In the genomic region with DNA sequence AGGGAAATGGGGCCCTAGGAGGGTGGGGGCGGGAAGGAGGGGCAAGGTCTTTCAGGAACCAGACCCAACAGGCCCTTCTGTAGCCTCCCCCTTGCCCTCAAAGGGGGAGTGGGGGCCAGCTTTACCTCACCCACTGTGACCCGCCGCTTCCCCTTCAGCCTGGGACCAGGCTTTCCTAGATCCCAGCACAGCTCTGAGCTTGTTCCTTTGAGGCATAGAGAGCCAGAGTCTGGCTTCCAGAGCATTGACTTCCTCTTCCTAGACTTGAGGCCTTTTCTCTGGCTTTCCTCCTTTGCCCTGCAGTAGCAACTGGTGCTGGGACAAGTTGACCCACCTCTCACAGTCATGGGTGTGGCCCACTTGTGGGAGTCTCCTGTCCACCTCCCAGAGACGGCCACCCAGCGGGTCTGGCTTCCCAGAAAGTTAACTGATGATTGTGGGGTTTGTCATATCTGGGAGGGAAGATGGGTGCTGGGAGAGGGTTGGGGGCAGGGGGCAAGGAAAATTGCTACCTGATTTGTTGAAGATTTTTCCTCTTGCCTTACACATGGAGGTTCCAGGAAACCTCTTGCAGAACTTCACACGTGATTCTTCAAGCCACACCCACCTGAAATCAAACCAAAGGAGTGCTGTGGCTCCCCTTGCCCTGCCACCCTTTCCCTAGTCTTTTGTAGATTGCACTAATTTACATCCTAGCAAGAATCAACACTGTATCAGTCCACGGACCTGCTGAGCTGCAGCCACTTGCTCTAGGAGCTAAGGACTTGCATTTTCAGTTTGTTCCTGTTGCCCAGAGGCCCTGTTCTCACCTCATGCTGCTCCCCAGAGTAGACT, we compare ENCODE assay signal across 23 cellular contexts. TPM values are rescaled to one million over a fixed set of nuclear protein-coding genes. Genes with fewer than 3 reads are reported as not detected.
DNase-seq lines count a peak whose midpoint lies in the region; ATAC-seq and TF ChIP-seq lines count a peak whose summit lies in the region.
"Had no signal": no experiment of that assay in that cellular context is flagged by ENCODE, and none has a peak within 500 bp of the region (broad histone marks: within the 10 kb centered on the region; RNA-seq: fewer than 3 reads in every experiment).

No MANE protein-coding gene starts in this region.

- H3K36me3 Mint-ChIP-seq in T-helper 1 cell treated with Interleukin-12 subunit alpha and Interleukin-12 subunit beta and Interleukin-4 antibody, amounts not matched to agents 30 μg/mL and 1 μg/mL, for 36 hours (ENCODE audit: low read depth) = peaks cover 6% of the 10 kb centered on the region
- peaks cover 6% of the 10 kb centered on the region for H3K36me3 Mint-ChIP-seq in neural progenitor cell

- CTCF ChIA-PET in RWPE1 (lab: Yijun Ruan, JAX) = interaction anchor here (0.6 to 0.9 kb wide), 2 partner anchors 11 to 188 kb away, joined by 3 read pairs; no protein-coding TSS in a partner anchor

- intact Hi-C loops in right lobe of liver (cut with DNase I) = no loop called here

- H3K4me1 ChIP-seq in neural progenitor cell (peaks cover 6% of the 10 kb centered on the region), right lobe of liver (peaks cover 0 to 5% (median 0%) of the 10 kb centered on the region in 4 donors)

- H3K9me3 ChIP-seq in neural progenitor cell (ENCODE audit: low read depth) (no peaks in the 10 kb centered on the region), right lobe of liver (no peaks in the 10 kb centered on the region)
- H3K9me3 ChIP-seq: tibial artery had no signal

- H3K36me3 ChIP-seq in neural progenitor cell (no peaks in the 10 kb centered on the region), right lobe of liver (peaks cover 0 to 26% (median 6%) of the 10 kb centered on the region in 4 donors)

- H3K27me3 ChIP-seq in neural progenitor cell (peaks cover under 1% of the 10 kb centered on the region), right lobe of liver (no peaks in the 10 kb centered on the region)
- H3K27me3 ChIP-seq: tibial artery had no signal

- H3K79me2 ChIP-seq in neural progenitor cell (ENCODE audit: low read depth) = peaks cover 3% of the 10 kb centered on the region

- H3F3A ChIP-seq in neural progenitor cell (ENCODE audit: low read depth) = peaks cover 26% of the 10 kb centered on the region

- H4K20me1 ChIP-seq in neural progenitor cell (ENCODE audit: low read depth) = peaks cover 2% of the 10 kb centered on the region

- H3K9ac ChIP-seq in neural progenitor cell = no peak overlapping the region

- no peaks in the 10 kb centered on the region for H3K9me3 Mint-ChIP-seq in T-helper 1 cell treated with Interleukin-12 subunit alpha and Interleukin-12 subunit beta and Interleukin-4 antibody, amounts not matched to agents 30 μg/mL and 1 μg/mL, for 36 hours
- H3K9me3 Mint-ChIP-seq in neural progenitor cell = no peaks in the 10 kb centered on the region
- H3K9me3 Mint-ChIP-seq: activated T-helper 2 cell treated with anti-CD3 and anti-CD28 coated beads, Interferon-gamma antibody, Interleukin-2, Interleukin-4, amounts not matched to agents 10 μg/mL and 5 μg/mL and 100 μg/mL, durations not matched to agents 14 hours and 24 hours and 36 hours; stimulated activated naive B cell treated with anti-CD40 and anti-IgM and Interleukin-4, amounts not matched to agents 10 μg/mL and 1 μg/mL and 100 μg/mL, for 72 hours had no signal

- no peak overlapping the region for H2AFZ ChIP-seq in neural progenitor cell (replicated peaks)

- H3K27ac Mint-ChIP-seq in T-helper 1 cell treated with Interleukin-12 subunit alpha and Interleukin-12 subunit beta and Interleukin-4 antibody, amounts not matched to agents 30 μg/mL and 1 μg/mL, for 36 hours = peak overlapping the region; percentile 45
- peak overlapping the region; percentile 53 for H3K27ac Mint-ChIP-seq in neural progenitor cell
- H3K27ac Mint-ChIP-seq: activated T-helper 2 cell treated with anti-CD3 and anti-CD28 coated beads, Interferon-gamma antibody, Interleukin-2, Interleukin-4, amounts not matched to agents 10 μg/mL and 5 μg/mL and 100 μg/mL, durations not matched to agents 14 hours and 24 hours and 36 hours had no signal

- no peak overlapping the region for H3K4me3 Mint-ChIP-seq in T-helper 1 cell treated with Interleukin-12 subunit alpha and Interleukin-12 subunit beta and Interleukin-4 antibody, amounts not matched to agents 30 μg/mL and 1 μg/mL, for 36 hours
- no peak overlapping the region for H3K4me3 Mint-ChIP-seq in neural progenitor cell
- H3K4me3 Mint-ChIP-seq: stimulated activated naive B cell treated with anti-CD40 and anti-IgM and Interleukin-4, amounts not matched to agents 10 μg/mL and 1 μg/mL and 100 μg/mL, for 72 hours had no signal

- H3K27ac ChIP-seq in RWPE1 (peak overlapping the region; percentile 39), neural progenitor cell (no peak overlapping the region), right lobe of liver (no peak overlapping the region)
- H3K27ac ChIP-seq: 22Rv1, tibial artery, VCaP had no signal

- POLR2A ChIA-PET in RWPE1 (lab: Yijun Ruan, JAX; ENCODE audit: low non-redundant PET) = no interaction called here

- H3K4me2 ChIP-seq in neural progenitor cell = no peak overlapping the region

- no peaks in the 10 kb centered on the region for H3K27me3 Mint-ChIP-seq in T-helper 1 cell treated with Interleukin-12 subunit alpha and Interleukin-12 subunit beta and Interleukin-4 antibody, amounts not matched to agents 30 μg/mL and 1 μg/mL, for 36 hours (ENCODE audit: low read depth)
- peaks cover 8% of the 10 kb centered on the region for H3K27me3 Mint-ChIP-seq in neural progenitor cell (ENCODE audit: insufficient read depth, low read depth)
- H3K27me3 Mint-ChIP-seq: stimulated activated naive B cell treated with anti-CD40 and anti-IgM and Interleukin-4, amounts not matched to agents 10 μg/mL and 1 μg/mL and 100 μg/mL, for 72 hours had no signal

- DNase-seq in T-helper 1 cell = no peak
- DNase-seq in RWPE1 (ENCODE audit: low spot score) = no peak
- DNase-seq in cerebellar cortex (ENCODE audit: low spot score) = peak; percentile 33
- DNase-seq in neural progenitor cell (ENCODE audit: low spot score) = no peak
- DNase-seq in dedifferentiated amniotic fluid mesenchymal stem cell (ENCODE audit: extremely low spot score) = no peak
- DNase-seq in right lobe of liver = no peak
- DNase-seq: AML-193; GDM1; H7; NCI-H1105; NCI-H2107; NCI-H510A; right cardiac atrium; stimulated activated naive B cell treated with anti-CD40 and anti-IgM and Interleukin-4, amounts not matched to agents 10 μg/mL and 1 μg/mL and 100 μg/mL, for 72 hours; SW 1271; tibial artery had no signal

- TF ChIP-seq CTCF in RWPE1 (conservative IDR thresholded peaks at IDR 0.05; ENCODE audit: low read depth) (no peak), neural progenitor cell (IDR thresholded peaks at IDR 0.05) (no peak), right lobe of liver (IDR thresholded peaks at IDR 0.05) (no peak)

- WGBS in right lobe of liver (ENCODE audit: insufficient coverage, low coverage, low lambda C conversion rate, missing lambda C conversion rate) = 70% methylated on average over 5 of the region's 7 CpGs

- peaks cover 16% of the 10 kb centered on the region for H3K4me1 Mint-ChIP-seq in T-helper 1 cell treated with Interleukin-12 subunit alpha and Interleukin-12 subunit beta and Interleukin-4 antibody, amounts not matched to agents 30 μg/mL and 1 μg/mL, for 36 hours (ENCODE audit: low read depth)
- H3K4me1 Mint-ChIP-seq in neural progenitor cell = peaks cover 14% of the 10 kb centered on the region

- ATAC-seq in GM19463 (IDR thresholded peaks at IDR 0.05; ENCODE audit: unreplicated experiment) (no peak), right lobe of liver (no peak)
- ATAC-seq: right cardiac atrium; Right ventricle myocardium inferior; stimulated activated naive B cell treated with anti-CD40 and anti-IgM and Interleukin-4, amounts not matched to agents 10 μg/mL and 1 μg/mL and 100 μg/mL, for 72 hours had no signal

- H3K4me3 ChIP-seq in neural progenitor cell (no peak overlapping the region), right lobe of liver (no peak overlapping the region)
- H3K4me3 ChIP-seq: lung, tibial artery had no signal

- no peak for TF ChIP-seq POLR2A in right lobe of liver (IDR thresholded peaks at IDR 0.05)

RNA-seq across cellular contexts. Expression of gene CHST14, which starts 4.1 kb away (rescaled TPM):
- 11.9 and 17.5 TPM in 2 replicates for total RNA-seq in neural progenitor cell (ENCODE audit: low replicate concordance)
- 1 to 10 TPM; 2.9 to 5.7 (median 4.8) TPM for total RNA-seq in right lobe of liver

RNA-seq across cellular contexts. Expression of gene BAHD1, which starts 25.9 kb away (rescaled TPM):
- total RNA-seq in neural progenitor cell (ENCODE audit: low replicate concordance) = 5.8 and 13.7 TPM in 2 replicates
- total RNA-seq in right lobe of liver = 10 to 100 TPM in 1 of 6 experiments, 1 to 10 TPM in 5; 6.5 to 10.5 (median 9.0) TPM
